ENCODE assay signal across 1 cellular context in the genomic region with DNA sequence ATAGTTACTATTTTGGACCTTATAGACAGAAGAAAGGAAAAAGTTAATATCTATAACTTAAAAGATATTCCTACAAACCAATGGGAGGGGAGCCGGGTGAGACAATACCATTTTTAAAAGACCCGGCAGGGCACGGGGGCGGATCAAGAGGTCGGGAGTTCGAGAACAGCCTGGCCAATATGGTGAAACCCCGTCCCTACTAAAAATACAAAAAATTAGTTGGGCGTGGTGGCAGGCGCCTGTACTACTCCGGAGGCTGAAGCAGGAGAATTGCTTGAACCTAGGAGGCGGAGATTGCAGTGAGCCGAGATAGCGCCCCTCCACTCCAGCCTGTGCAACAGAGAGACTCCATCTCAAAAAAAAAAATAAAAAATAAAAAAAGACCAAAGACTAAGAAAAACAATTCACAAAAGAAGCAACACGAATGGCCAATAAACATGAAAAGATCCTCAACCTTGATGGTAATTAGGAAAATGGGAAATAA.
TF ChIP-seq lines count a peak whose summit lies in the region.

No MANE protein-coding gene starts in this region.

TF ChIP-seq in IMR-90, 13 proteins besides CTCF, POLR2A, EP300 and RAD21 (continued from another document):
- TF ChIP-seq, protein P1, sequence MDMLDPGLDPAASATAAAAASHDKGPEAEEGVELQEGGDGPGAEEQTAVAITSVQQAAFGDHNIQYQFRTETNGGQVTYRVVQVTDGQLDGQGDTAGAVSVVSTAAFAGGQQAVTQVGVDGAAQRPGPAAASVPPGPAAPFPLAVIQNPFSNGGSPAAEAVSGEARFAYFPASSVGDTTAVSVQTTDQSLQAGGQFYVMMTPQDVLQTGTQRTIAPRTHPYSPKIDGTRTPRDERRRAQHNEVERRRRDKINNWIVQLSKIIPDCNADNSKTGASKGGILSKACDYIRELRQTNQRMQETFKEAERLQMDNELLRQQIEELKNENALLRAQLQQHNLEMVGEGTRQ (IDR thresholded peaks at IDR 0.05; ENCODE audit: low read depth, low read length), result no peak
- no peak for TF ChIP-seq FOS (IDR thresholded peaks at IDR 0.05; ENCODE audit: low read depth, low read length)
- no peak for TF ChIP-seq RCOR1 (IDR thresholded peaks at IDR 0.05; ENCODE audit: insufficient replicate concordance, low read length)
- TF ChIP-seq MAFK (IDR thresholded peaks at IDR 0.05; ENCODE audit: low read depth, low read length), result no peak
- TF ChIP-seq MAZ (IDR thresholded peaks at IDR 0.05; ENCODE audit: borderline replicate concordance, low read depth, low read length), result no peak
